In the genomic region with DNA sequence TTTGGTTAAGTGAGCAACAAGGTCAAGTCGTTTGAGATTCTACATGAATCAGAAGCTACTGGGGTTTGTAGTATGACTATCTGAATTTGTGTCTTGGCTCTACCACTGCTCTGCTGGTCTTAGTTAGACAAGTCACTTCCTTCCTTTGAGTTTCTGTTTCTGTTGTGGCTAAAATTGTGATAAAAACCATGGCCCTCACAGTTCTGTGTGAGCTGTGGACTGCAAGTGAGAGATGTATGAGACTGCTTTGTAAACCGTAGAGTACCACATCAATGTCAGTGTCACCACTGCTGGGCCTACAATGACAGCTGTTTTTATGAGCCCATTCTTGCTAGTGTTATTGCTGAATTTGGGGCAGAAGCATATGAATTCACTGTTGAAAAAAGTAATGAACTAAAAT, we compare ENCODE assay signal across 10 cellular contexts. TPM values are rescaled to one million over a fixed set of nuclear protein-coding genes. Genes with fewer than 3 reads are reported as not detected.
DNase-seq lines count a peak whose midpoint lies in the region; ATAC-seq and TF ChIP-seq lines count a peak whose summit lies in the region.
"Had no signal": no experiment of that assay in that cellular context is flagged by ENCODE, and none has a peak within 500 bp of the region (broad histone marks: within the 10 kb centered on the region; RNA-seq: fewer than 3 reads in every experiment).

No MANE protein-coding gene starts in this region.

- no peak overlapping the region for H3K27ac Mint-ChIP-seq in central memory CD8-positive, alpha-beta T cell (ENCODE audit: low read depth)
- H3K27ac Mint-ChIP-seq in WTC11: no peak overlapping the region

- 48 to 80% (median 54%) methylated on average over 2 of the region's 2 CpGs for WGBS in stomach, 5 donors

- TF ChIP-seq EP300 in stomach (IDR thresholded peaks at IDR 0.05): no peak

- H3K27ac ChIP-seq in stomach: no peak overlapping the region

- no peaks in the 10 kb centered on the region for H3K36me3 ChIP-seq in stomach

- ATAC-seq in GM18519 (IDR thresholded peaks at IDR 0.05; ENCODE audit: low FRiP score, unreplicated experiment) (peak; percentile 98), GM21423 (IDR thresholded peaks at IDR 0.05; ENCODE audit: unreplicated experiment) (peak; percentile 99), HG03196 (IDR thresholded peaks at IDR 0.05; ENCODE audit: unreplicated experiment) (peak; percentile 98), WTC11 (no peak)
- peak; percentile 70 for ATAC-seq in central memory CD8-positive, alpha-beta T cell (replicated peaks; ENCODE audit: extremely low read depth, poor library complexity, severe bottlenecking)

- no peak for DNase-seq in central memory CD8-positive, alpha-beta T cell (ENCODE audit: low spot score in 2 of 2)
- DNase-seq in WTC11 (ENCODE audit: low spot score) (no peak), H4 (ENCODE audit: low spot score) (no peak), stomach (no peak)
- DNase-seq in activated effector memory CD4-positive, alpha-beta T cell treated with Interleukin-2 at 50 U/mL for 16 hours: no peak
- DNase-seq: activated naive CD4-positive, alpha-beta T cell treated with anti-CD3 and anti-CD28 coated beads, Interleukin-2, amount 50 U/mL, for 16 hours; GF-D8 had no signal

- no peak for TF ChIP-seq POLR2A in stomach (IDR thresholded peaks at IDR 0.05)

- peaks cover 5 to 46% (median 22%) of the 10 kb centered on the region in 4 donors for H3K4me1 ChIP-seq in stomach

- H3K27me3 ChIP-seq in stomach: no peaks in the 10 kb centered on the region

- no peaks in the 10 kb centered on the region for H3K36me3 Mint-ChIP-seq in central memory CD8-positive, alpha-beta T cell (ENCODE audit: insufficient read depth)
- H3K36me3 Mint-ChIP-seq in WTC11: no peaks in the 10 kb centered on the region

- no peak overlapping the region for H3K4me3 ChIP-seq in stomach

- CTCF ChIA-PET in WTC11 (lab: Charles Lee): interaction anchor here (0.9 kb wide), 1 partner anchor 133 kb away, joined by 3 read pairs; no protein-coding TSS in a partner anchor

- POLR2A ChIA-PET in WTC11 (lab: Charles Lee): no interaction called here

- no peaks in the 10 kb centered on the region for H3K27me3 Mint-ChIP-seq in central memory CD8-positive, alpha-beta T cell
- no peaks in the 10 kb centered on the region for H3K27me3 Mint-ChIP-seq in WTC11 (ENCODE audit: low read depth)

- no peaks in the 10 kb centered on the region for H3K4me1 Mint-ChIP-seq in central memory CD8-positive, alpha-beta T cell
- peaks cover 10% of the 10 kb centered on the region for H3K4me1 Mint-ChIP-seq in WTC11

- no peak overlapping the region for H3K4me3 Mint-ChIP-seq in central memory CD8-positive, alpha-beta T cell
- no peak overlapping the region for H3K4me3 Mint-ChIP-seq in WTC11

- TF ChIP-seq CTCF in WTC11 (IDR thresholded peaks at IDR 0.05) (no peak), stomach (IDR thresholded peaks at IDR 0.05) (no peak)

- no peaks in the 10 kb centered on the region for H3K9me3 Mint-ChIP-seq in central memory CD8-positive, alpha-beta T cell
- H3K9me3 Mint-ChIP-seq in WTC11: no peaks in the 10 kb centered on the region

- no peaks in the 10 kb centered on the region for H3K9me3 ChIP-seq in stomach

- intact Hi-C loops in stomach (cut with DNase I; ENCODE audit: low total_unique reads): no loop called here

TF ChIP-seq in WTC11, 78 proteins besides CTCF, POLR2A, EP300 and RAD21 (continues in another document):
- no peak for TF ChIP-seq RELA (CRISPR knock-in tag; IDR thresholded peaks at IDR 0.05; ENCODE audit: borderline replicate concordance)
- TF ChIP-seq, protein P1, sequence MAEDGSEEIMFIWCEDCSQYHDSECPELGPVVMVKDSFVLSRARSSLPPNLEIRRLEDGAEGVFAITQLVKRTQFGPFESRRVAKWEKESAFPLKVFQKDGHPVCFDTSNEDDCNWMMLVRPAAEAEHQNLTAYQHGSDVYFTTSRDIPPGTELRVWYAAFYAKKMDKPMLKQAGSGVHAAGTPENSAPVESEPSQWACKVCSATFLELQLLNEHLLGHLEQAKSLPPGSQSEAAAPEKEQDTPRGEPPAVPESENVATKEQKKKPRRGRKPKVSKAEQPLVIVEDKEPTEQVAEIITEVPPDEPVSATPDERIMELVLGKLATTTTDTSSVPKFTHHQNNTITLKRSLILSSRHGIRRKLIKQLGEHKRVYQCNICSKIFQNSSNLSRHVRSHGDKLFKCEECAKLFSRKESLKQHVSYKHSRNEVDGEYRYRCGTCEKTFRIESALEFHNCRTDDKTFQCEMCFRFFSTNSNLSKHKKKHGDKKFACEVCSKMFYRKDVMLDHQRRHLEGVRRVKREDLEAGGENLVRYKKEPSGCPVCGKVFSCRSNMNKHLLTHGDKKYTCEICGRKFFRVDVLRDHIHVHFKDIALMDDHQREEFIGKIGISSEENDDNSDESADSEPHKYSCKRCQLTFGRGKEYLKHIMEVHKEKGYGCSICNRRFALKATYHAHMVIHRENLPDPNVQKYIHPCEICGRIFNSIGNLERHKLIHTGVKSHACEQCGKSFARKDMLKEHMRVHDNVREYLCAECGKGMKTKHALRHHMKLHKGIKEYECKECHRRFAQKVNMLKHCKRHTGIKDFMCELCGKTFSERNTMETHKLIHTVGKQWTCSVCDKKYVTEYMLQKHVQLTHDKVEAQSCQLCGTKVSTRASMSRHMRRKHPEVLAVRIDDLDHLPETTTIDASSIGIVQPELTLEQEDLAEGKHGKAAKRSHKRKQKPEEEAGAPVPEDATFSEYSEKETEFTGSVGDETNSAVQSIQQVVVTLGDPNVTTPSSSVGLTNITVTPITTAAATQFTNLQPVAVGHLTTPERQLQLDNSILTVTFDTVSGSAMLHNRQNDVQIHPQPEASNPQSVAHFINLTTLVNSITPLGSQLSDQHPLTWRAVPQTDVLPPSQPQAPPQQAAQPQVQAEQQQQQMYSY (CRISPR knock-in tag; IDR thresholded peaks at IDR 0.05): no peak
- TF ChIP-seq GRHL2 (CRISPR knock-in tag; IDR thresholded peaks at IDR 0.05; ENCODE audit: insufficient replicate concordance, severe bottlenecking): no peak
- no peak for TF ChIP-seq OVOL2 (CRISPR knock-in tag; IDR thresholded peaks at IDR 0.05; ENCODE audit: borderline replicate concordance)
- TF ChIP-seq, protein P2, sequence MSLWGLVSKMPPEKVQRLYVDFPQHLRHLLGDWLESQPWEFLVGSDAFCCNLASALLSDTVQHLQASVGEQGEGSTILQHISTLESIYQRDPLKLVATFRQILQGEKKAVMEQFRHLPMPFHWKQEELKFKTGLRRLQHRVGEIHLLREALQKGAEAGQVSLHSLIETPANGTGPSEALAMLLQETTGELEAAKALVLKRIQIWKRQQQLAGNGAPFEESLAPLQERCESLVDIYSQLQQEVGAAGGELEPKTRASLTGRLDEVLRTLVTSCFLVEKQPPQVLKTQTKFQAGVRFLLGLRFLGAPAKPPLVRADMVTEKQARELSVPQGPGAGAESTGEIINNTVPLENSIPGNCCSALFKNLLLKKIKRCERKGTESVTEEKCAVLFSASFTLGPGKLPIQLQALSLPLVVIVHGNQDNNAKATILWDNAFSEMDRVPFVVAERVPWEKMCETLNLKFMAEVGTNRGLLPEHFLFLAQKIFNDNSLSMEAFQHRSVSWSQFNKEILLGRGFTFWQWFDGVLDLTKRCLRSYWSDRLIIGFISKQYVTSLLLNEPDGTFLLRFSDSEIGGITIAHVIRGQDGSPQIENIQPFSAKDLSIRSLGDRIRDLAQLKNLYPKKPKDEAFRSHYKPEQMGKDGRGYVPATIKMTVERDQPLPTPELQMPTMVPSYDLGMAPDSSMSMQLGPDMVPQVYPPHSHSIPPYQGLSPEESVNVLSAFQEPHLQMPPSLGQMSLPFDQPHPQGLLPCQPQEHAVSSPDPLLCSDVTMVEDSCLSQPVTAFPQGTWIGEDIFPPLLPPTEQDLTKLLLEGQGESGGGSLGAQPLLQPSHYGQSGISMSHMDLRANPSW (CRISPR knock-in tag; conservative IDR thresholded peaks at IDR 0.05; ENCODE audit: low read depth): no peak
- TF ChIP-seq EMX1 (CRISPR knock-in tag; IDR thresholded peaks at IDR 0.05): no peak
- TF ChIP-seq, protein P3, sequence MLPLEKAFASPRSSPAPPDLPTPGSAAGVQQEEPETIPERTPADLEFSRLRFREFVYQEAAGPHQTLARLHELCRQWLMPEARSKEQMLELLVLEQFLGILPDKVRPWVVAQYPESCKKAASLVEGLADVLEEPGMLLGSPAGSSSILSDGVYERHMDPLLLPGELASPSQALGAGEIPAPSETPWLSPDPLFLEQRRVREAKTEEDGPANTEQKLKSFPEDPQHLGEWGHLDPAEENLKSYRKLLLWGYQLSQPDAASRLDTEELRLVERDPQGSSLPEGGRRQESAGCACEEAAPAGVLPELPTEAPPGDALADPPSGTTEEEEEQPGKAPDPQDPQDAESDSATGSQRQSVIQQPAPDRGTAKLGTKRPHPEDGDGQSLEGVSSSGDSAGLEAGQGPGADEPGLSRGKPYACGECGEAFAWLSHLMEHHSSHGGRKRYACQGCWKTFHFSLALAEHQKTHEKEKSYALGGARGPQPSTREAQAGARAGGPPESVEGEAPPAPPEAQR (CRISPR knock-in tag; IDR thresholded peaks at IDR 0.05): no peak

RNA-seq across cellular contexts. Expression of gene RARB, which starts 32.7 kb away (rescaled TPM):
- 0.14 TPM in 1 of 3 replicates, not detected in the others for total RNA-seq in WTC11 (2021)
- total RNA-seq in H4 (2014; rRNA removed; shearing (Covaris generic)): 0.90 and 1.0 TPM in 2 replicates
- total RNA-seq in stomach: 10 to 100 TPM in 4 of 5 donors, 1 to 10 TPM in 1; 7.5 to 28.0 (median 12.5) TPM
- polyA plus RNA-seq in stomach: 1 to 10 TPM; 1.7 to 2.9 (median 2.1) TPM
